ENCODE assay signal across 1 cellular context in genomic region chr20:38962044-38962897, GRCh38.
TF ChIP-seq lines count a peak whose summit lies in the region.

A gene with protein sequence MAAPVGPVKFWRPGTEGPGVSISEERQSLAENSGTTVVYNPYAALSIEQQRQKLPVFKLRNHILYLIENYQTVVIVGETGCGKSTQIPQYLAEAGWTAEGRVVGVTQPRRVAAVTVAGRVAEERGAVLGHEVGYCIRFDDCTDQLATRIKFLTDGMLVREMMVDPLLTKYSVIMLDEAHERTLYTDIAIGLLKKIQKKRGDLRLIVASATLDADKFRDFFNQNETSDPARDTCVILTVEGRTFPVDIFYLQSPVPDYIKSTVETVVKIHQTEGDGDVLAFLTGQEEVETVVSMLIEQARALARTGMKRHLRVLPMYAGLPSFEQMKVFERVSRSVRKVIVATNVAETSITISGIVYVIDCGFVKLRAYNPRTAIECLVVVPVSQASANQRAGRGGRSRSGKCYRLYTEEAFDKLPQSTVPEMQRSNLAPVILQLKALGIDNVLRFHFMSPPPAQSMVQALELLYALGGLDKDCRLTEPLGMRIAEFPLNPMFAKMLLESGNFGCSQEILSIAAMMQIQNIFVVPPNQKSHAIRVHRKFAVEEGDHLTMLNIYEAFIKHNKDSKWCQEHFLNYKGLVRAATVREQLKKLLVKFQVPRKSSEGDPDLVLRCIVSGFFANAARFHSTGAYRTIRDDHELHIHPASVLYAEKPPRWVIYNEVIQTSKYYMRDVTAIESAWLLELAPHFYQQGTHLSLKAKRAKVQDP (plus strand): TSS chr20:38962344. CDS start chr20:38962368, 24 bp downstream.

TF ChIP-seq in HepG2, 621 proteins besides CTCF, POLR2A, EP300 and RAD21 (continued from another document and continues in another):
- TF ChIP-seq DNMT3B (CRISPR knock-in tag; conservative IDR thresholded peaks at IDR 0.05) (no peak; the same call in 1 of the 2 replicates), SNAPC2 (CRISPR knock-in tag; IDR thresholded peaks at IDR 0.05) (peak; percentile 74; the same call in 1 of the 2 replicates), KLF15 (CRISPR knock-in tag; IDR thresholded peaks at IDR 0.05; ENCODE audit: borderline replicate concordance) (peak; percentile 77), AGO1 (IDR thresholded peaks at IDR 0.05; ENCODE audit: low read depth, low read length, poor library complexity, severe bottlenecking) (peak; percentile 84), CEBPG (CRISPR knock-in tag; IDR thresholded peaks at IDR 0.05) (no peak; the same call in none of the 2 replicates), ZNF776 (CRISPR knock-in tag; IDR thresholded peaks at IDR 0.05) (0 out of 2 replicates have a peak, but pooled peaks have one; percentile 77), THRA (CRISPR knock-in tag; IDR thresholded peaks at IDR 0.05; ENCODE audit: borderline replicate concordance) (peak; percentile 72), KMT2B (CRISPR knock-in tag; IDR thresholded peaks at IDR 0.05) (peak; percentile 97), ZNF326 (CRISPR knock-in tag; IDR thresholded peaks at IDR 0.05; ENCODE audit: borderline replicate concordance) (0 out of 2 replicates have a peak, but pooled peaks have one; percentile 73), REPIN1 (CRISPR knock-in tag; IDR thresholded peaks at IDR 0.05; ENCODE audit: borderline replicate concordance, low read depth) (no peak; the same call in 1 of the 2 replicates), ZSCAN20 (CRISPR knock-in tag; IDR thresholded peaks at IDR 0.05; ENCODE audit: borderline replicate concordance) (peak; percentile 87; the same call in 1 of the 2 replicates), ZMYM3 (CRISPR knock-in tag; IDR thresholded peaks at IDR 0.05) (peak; percentile 91), FOXK2 (IDR thresholded peaks at IDR 0.05) (no peak), ZNF260 (CRISPR knock-in tag; IDR thresholded peaks at IDR 0.05; ENCODE audit: borderline replicate concordance, low read depth) (0 out of 2 replicates have a peak, but pooled peaks have one; percentile 55), PITX1 (CRISPR knock-in tag; IDR thresholded peaks at IDR 0.05) (peak; percentile 16), GATAD2A (CRISPR knock-in tag; IDR thresholded peaks at IDR 0.05) (no peak; the same call in none of the 2 replicates), WIZ (CRISPR knock-in tag; IDR thresholded peaks at IDR 0.05) (peak; percentile 96), LCORL (IDR thresholded peaks at IDR 0.05) (peak; percentile 56; the same call in 1 of the 2 replicates), LCORL (CRISPR knock-in tag; IDR thresholded peaks at IDR 0.05) (peak; percentile 62), SP1 (IDR thresholded peaks at IDR 0.05) (peak; percentile 79; the same call in 1 of the 2 replicates), SP1 (CRISPR knock-in tag; IDR thresholded peaks at IDR 0.05) (peak; percentile 99), ZNF451 (CRISPR knock-in tag; IDR thresholded peaks at IDR 0.05) (peak; percentile 88), ZNF839 (CRISPR knock-in tag; IDR thresholded peaks at IDR 0.05; ENCODE audit: borderline replicate concordance) (peak; percentile 98), ZNF331 (CRISPR knock-in tag; IDR thresholded peaks at IDR 0.05) (peak; percentile 75), BORCS8-MEF2B (CRISPR knock-in tag; IDR thresholded peaks at IDR 0.05) (peak; percentile 79), RERE (CRISPR knock-in tag; IDR thresholded peaks at IDR 0.05; ENCODE audit: low read depth) (peak; percentile 14; the same call in 1 of the 2 replicates), ZBTB4 (CRISPR knock-in tag; IDR thresholded peaks at IDR 0.05; ENCODE audit: borderline replicate concordance) (peak; percentile 93; the same call in 1 of the 2 replicates), HNF4G (IDR thresholded peaks at IDR 0.05; ENCODE audit: borderline replicate concordance, low read depth, low read length) (peak; percentile 63; the same call in 1 of the 2 replicates), HNF4G (CRISPR knock-in tag; IDR thresholded peaks at IDR 0.05; ENCODE audit: borderline replicate concordance, low read depth) (peak; percentile 81), ZNF644 (CRISPR knock-in tag; IDR thresholded peaks at IDR 0.05; ENCODE audit: low read depth) (peak; percentile 65), KDM1A (CRISPR knock-in tag; IDR thresholded peaks at IDR 0.05) (peak; percentile 80), ZNF337 (CRISPR knock-in tag; IDR thresholded peaks at IDR 0.05; ENCODE audit: borderline replicate concordance, low read depth) (peak; percentile 95), ZNF7 (CRISPR knock-in tag; IDR thresholded peaks at IDR 0.05) (peak; percentile 45; the same call in 1 of the 2 replicates), ZBTB25 (CRISPR knock-in tag; IDR thresholded peaks at IDR 0.05) (peak; percentile 95), ZNF235 (CRISPR knock-in tag; IDR thresholded peaks at IDR 0.05; ENCODE audit: borderline replicate concordance) (peak; percentile 86; the same call in 1 of the 2 replicates), ZNF678 (CRISPR knock-in tag; IDR thresholded peaks at IDR 0.05) (peak; percentile 66; the same call in 1 of the 2 replicates)
- TF ChIP-seq, protein P1, sequence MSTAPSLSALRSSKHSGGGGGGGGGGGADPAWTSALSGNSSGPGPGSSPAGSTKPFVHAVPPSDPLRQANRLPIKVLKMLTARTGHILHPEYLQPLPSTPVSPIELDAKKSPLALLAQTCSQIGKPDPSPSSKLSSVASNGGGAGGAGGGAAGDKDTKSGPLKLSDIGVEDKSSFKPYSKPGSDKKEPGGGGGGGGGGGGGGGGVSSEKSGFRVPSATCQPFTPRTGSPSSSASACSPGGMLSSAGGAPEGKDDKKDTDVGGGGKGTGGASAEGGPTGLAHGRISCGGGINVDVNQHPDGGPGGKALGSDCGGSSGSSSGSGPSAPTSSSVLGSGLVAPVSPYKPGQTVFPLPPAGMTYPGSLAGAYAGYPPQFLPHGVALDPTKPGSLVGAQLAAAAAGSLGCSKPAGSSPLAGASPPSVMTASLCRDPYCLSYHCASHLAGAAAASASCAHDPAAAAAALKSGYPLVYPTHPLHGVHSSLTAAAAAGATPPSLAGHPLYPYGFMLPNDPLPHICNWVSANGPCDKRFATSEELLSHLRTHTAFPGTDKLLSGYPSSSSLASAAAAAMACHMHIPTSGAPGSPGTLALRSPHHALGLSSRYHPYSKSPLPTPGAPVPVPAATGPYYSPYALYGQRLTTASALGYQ (CRISPR knock-in tag; IDR thresholded peaks at IDR 0.05) = no peak
- TF ChIP-seq, protein P2, sequence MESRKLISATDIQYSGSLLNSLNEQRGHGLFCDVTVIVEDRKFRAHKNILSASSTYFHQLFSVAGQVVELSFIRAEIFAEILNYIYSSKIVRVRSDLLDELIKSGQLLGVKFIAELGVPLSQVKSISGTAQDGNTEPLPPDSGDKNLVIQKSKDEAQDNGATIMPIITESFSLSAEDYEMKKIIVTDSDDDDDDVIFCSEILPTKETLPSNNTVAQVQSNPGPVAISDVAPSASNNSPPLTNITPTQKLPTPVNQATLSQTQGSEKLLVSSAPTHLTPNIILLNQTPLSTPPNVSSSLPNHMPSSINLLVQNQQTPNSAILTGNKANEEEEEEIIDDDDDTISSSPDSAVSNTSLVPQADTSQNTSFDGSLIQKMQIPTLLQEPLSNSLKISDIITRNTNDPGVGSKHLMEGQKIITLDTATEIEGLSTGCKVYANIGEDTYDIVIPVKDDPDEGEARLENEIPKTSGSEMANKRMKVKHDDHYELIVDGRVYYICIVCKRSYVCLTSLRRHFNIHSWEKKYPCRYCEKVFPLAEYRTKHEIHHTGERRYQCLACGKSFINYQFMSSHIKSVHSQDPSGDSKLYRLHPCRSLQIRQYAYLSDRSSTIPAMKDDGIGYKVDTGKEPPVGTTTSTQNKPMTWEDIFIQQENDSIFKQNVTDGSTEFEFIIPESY (CRISPR knock-in tag; IDR thresholded peaks at IDR 0.05) = peak; percentile 28; the same call in 1 of the 2 replicates
- TF ChIP-seq, protein P3, sequence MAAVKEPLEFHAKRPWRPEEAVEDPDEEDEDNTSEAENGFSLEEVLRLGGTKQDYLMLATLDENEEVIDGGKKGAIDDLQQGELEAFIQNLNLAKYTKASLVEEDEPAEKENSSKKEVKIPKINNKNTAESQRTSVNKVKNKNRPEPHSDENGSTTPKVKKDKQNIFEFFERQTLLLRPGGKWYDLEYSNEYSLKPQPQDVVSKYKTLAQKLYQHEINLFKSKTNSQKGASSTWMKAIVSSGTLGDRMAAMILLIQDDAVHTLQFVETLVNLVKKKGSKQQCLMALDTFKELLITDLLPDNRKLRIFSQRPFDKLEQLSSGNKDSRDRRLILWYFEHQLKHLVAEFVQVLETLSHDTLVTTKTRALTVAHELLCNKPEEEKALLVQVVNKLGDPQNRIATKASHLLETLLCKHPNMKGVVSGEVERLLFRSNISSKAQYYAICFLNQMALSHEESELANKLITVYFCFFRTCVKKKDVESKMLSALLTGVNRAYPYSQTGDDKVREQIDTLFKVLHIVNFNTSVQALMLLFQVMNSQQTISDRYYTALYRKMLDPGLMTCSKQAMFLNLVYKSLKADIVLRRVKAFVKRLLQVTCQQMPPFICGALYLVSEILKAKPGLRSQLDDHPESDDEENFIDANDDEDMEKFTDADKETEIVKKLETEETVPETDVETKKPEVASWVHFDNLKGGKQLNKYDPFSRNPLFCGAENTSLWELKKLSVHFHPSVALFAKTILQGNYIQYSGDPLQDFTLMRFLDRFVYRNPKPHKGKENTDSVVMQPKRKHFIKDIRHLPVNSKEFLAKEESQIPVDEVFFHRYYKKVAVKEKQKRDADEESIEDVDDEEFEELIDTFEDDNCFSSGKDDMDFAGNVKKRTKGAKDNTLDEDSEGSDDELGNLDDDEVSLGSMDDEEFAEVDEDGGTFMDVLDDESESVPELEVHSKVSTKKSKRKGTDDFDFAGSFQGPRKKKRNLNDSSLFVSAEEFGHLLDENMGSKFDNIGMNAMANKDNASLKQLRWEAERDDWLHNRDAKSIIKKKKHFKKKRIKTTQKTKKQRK (IDR thresholded peaks at IDR 0.05; ENCODE audit: low read length) = no peak
